In the genomic region with DNA sequence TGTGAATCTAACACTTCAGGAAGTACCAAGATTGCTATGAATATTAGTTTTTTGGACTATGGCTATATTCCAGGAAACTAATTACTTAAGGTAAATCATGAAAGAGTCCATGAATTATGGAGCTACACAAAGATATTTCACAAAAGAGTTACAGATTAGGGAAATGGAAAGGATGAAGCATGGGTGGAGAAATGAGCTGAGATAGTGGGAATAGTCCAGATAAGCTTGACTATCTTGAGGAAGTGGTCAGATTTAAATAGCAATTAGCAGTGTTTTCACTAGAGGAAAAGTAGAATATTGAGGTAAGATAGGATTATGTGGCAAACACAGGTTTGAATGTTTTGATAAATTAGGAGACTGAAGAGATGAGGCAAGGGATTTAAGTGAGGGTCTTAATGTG, we compare ENCODE assay signal across 18 cellular contexts. TPM values are rescaled to one million over a fixed set of nuclear protein-coding genes. Genes with fewer than 3 reads are reported as not detected.
A peak's percentile ranks its signal among the peaks of the same experiment; 100 is the strongest.
DNase-seq lines count a peak whose midpoint lies in the region; ATAC-seq, FAIRE-seq and TF ChIP-seq lines count a peak whose summit lies in the region.
"Had no signal": no experiment of that assay in that cellular context is flagged by ENCODE, and none has a peak within 500 bp of the region (broad histone marks: within the 10 kb centered on the region; RNA-seq: fewer than 3 reads in every experiment).

No MANE protein-coding gene starts in this region.

- TF ChIP-seq POLR2A in HCT116 (IDR thresholded peaks at IDR 0.05; ENCODE audit: borderline replicate concordance, extremely low read depth, insufficient read depth, insufficient read length): no peak

- no peak for ATAC-seq in HCT116
- no peak for ATAC-seq in pancreas
- no peak for ATAC-seq in foreskin keratinocyte
- ATAC-seq: body of pancreas had no signal

- TF ChIP-seq CTCF in HCT116 (IDR thresholded peaks at IDR 0.05 in 2 of 3, conservative IDR thresholded peaks at IDR 0.05 in 1 of 3; ENCODE audit: borderline replicate concordance in 1 of 3, insufficient read depth in 1 of 3, low read depth in 2 of 3, low read length in 2 of 3) (no peak), VCaP (conservative IDR thresholded peaks at IDR 0.05) (no peak), fibroblast of the aortic adventitia (IDR thresholded peaks at IDR 0.05; ENCODE audit: insufficient read depth, low read length) (no peak), pancreas (IDR thresholded peaks at IDR 0.05) (no peak), foreskin keratinocyte (conservative IDR thresholded peaks at IDR 0.05) (no peak)

- DNase-seq in HCT116 (ENCODE audit: low read depth, low spot score) (no peak), fibroblast of the aortic adventitia (ENCODE audit: low read depth) (peak; percentile 26), pancreas (no peak), NCI-H524 (lab: John Stamatoyannopoulos, UW) (no peak), posterior cingulate gyrus (no peak), foreskin keratinocyte (no peak)
- DNase-seq: activated CD4-positive, alpha-beta T cell treated with anti-CD3 and anti-CD28 coated beads, Interleukin-2, amount 50 U/mL, for 4 hours; activated naive CD4-positive, alpha-beta T cell treated with Interleukin-2 at 50 U/mL for 16 hours; dorsolateral prefrontal cortex; hippocampal formation; NCI-H2081; NCI-H69 had no signal

- RAD21 ChIA-PET in HCT116 (lab: Charles Lee; ENCODE audit: low non-redundant PET in 1 of 2, low total read pairs in 2 of 2, uncharacterized antibody in 2 of 2, unreplicated experiment in 2 of 2): no interaction called here

- H3K79me2 ChIP-seq in HCT116 (ENCODE audit: insufficient read depth, low read length): no peaks in the 10 kb centered on the region

- FAIRE-seq in pancreas (lab: Jason Lieb, UNC): no peak
- FAIRE-seq: TTC549 had no signal

- H3K27me3 ChIP-seq in HCT116 (ENCODE audit: insufficient read depth, low read length) (no peaks in the 10 kb centered on the region), skeletal muscle satellite cell (ENCODE audit: control insufficient read depth, insufficient read depth, low read length) (no peaks in the 10 kb centered on the region), pancreas (no peaks in the 10 kb centered on the region), foreskin keratinocyte (no peaks in the 10 kb centered on the region)
- H3K27me3 ChIP-seq: body of pancreas, esophagus muscularis mucosa, ovary had no signal

- H3K4me2 ChIP-seq in HCT116 (ENCODE audit: low read length): peak overlapping the region; percentile 45
- peak overlapping the region; percentile 16 for H3K4me2 ChIP-seq in skeletal muscle satellite cell (ENCODE audit: low read length)

- POLR2A ChIA-PET in HCT116 (lab: Charles Lee): no interaction called here

- no peak for TF ChIP-seq RAD21 in HCT116 (IDR thresholded peaks at IDR 0.05; ENCODE audit: low read depth)

- intact Hi-C loops in HCT116 (cut with micrococcal nuclease): no loop called here
- intact Hi-C loops in pancreas (cut with DNase I): no loop called here
- intact Hi-C loops in posterior cingulate gyrus (cut with DNase I): no loop called here

- no peaks in the 10 kb centered on the region for H3K36me3 ChIP-seq in HCT116 (ENCODE audit: control insufficient read depth in 1 of 2, insufficient read depth in 2 of 2, low read length in 2 of 2)
- H3K36me3 ChIP-seq in skeletal muscle satellite cell (ENCODE audit: insufficient read depth, low read length): no peaks in the 10 kb centered on the region
- no peaks in the 10 kb centered on the region for H3K36me3 ChIP-seq in pancreas
- H3K36me3 ChIP-seq: esophagus muscularis mucosa, ovary had no signal

- peak overlapping the region; percentile 42 for H2AFZ ChIP-seq in HCT116 (ENCODE audit: low read depth, low read length, poor library complexity, severe bottlenecking)

- no peaks in the 10 kb centered on the region for H3K9me3 ChIP-seq in HCT116 (ENCODE audit: control insufficient read depth in 1 of 2, insufficient read depth in 1 of 2, low read depth in 1 of 2, low read length in 2 of 2)
- H3K9me3 ChIP-seq in skeletal muscle satellite cell (replicated peaks; ENCODE audit: low read length): no peaks in the 10 kb centered on the region
- no peaks in the 10 kb centered on the region for H3K9me3 ChIP-seq in pancreas
- H3K9me3 ChIP-seq: body of pancreas, esophagus muscularis mucosa, ovary had no signal

- H3K27ac ChIP-seq in HCT116 (ENCODE audit: low read depth, low read length): no peak overlapping the region
- H3K27ac ChIP-seq in VCaP: peak overlapping the region; percentile 30; the same call in 1 of the 2 replicates
- H3K27ac ChIP-seq in pancreas: no peak overlapping the region
- no peak overlapping the region for H3K27ac ChIP-seq in foreskin keratinocyte
- H3K27ac ChIP-seq: body of pancreas, dorsolateral prefrontal cortex, ovary had no signal

- H3K4me1 ChIP-seq in HCT116 (ENCODE audit: control insufficient read depth in 1 of 2, insufficient read depth in 2 of 2, low read length in 2 of 2): peaks cover 0 to 13% of the 10 kb centered on the region in 2 experiments; a peak in 2 of 4 replicates
- peaks cover 27% of the 10 kb centered on the region for H3K4me1 ChIP-seq in skeletal muscle satellite cell (ENCODE audit: control insufficient read depth, insufficient read depth, low read length)
- no peaks in the 10 kb centered on the region for H3K4me1 ChIP-seq in pancreas
- peaks cover 4% of the 10 kb centered on the region for H3K4me1 ChIP-seq in foreskin keratinocyte
- H3K4me1 ChIP-seq: body of pancreas had no signal

- H3K9ac ChIP-seq in HCT116 (ENCODE audit: low read length) (peak overlapping the region; percentile 2; the same call in 1 of the 2 replicates), skeletal muscle satellite cell (ENCODE audit: low read depth, low read length) (peak overlapping the region; percentile 80)

- H3K4me3 ChIP-seq in HCT116 (replicated peaks in 1 of 2; ENCODE audit: low read depth in 1 of 2, low read length in 2 of 2) (no peak overlapping the region), fibroblast of the aortic adventitia (ENCODE audit: low read depth, low read length) (no peak overlapping the region), skeletal muscle satellite cell (ENCODE audit: low read length) (no peak overlapping the region), pancreas (no peak overlapping the region)
- H3K4me3 ChIP-seq: body of pancreas, dorsolateral prefrontal cortex, esophagus muscularis mucosa, ovary had no signal

- no peaks in the 10 kb centered on the region for H4K20me1 ChIP-seq in HCT116 (ENCODE audit: insufficient read depth)

- H3K9me2 ChIP-seq in HCT116 (ENCODE audit: insufficient read depth): no peaks in the 10 kb centered on the region

- CTCF ChIA-PET in HCT116 (lab: Charles Lee): no interaction called here

- BruUV-seq in HCT116 (replicated peaks; lab: Mats Ljungman, UMichigan): no TSS peak

TF ChIP-seq in HCT116, 20 proteins besides CTCF, POLR2A, EP300 and RAD21 (continues in another document):
- TF ChIP-seq EGR1 (IDR thresholded peaks at IDR 0.05; ENCODE audit: low read depth) (no peak), EZH2phosphoT487 (IDR thresholded peaks at IDR 0.05; ENCODE audit: borderline replicate concordance) (no peak), SRF (IDR thresholded peaks at IDR 0.05; ENCODE audit: low read depth) (no peak), ZFX (IDR thresholded peaks at IDR 0.05) (no peak), POLR2AphosphoS5 (IDR thresholded peaks at IDR 0.05; ENCODE audit: low read depth, low read length) (no peak), CBX3 (IDR thresholded peaks at IDR 0.05; ENCODE audit: low read depth) (no peak), SP1 (IDR thresholded peaks at IDR 0.05; ENCODE audit: low read depth) (no peak), SIN3A (IDR thresholded peaks at IDR 0.05; ENCODE audit: low read depth) (no peak), CEBPB (IDR thresholded peaks at IDR 0.05; ENCODE audit: low read depth) (no peak), JUND (IDR thresholded peaks at IDR 0.05) (no peak)
- TF ChIP-seq, protein P1, sequence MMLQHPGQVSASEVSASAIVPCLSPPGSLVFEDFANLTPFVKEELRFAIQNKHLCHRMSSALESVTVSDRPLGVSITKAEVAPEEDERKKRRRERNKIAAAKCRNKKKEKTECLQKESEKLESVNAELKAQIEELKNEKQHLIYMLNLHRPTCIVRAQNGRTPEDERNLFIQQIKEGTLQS (IDR thresholded peaks at IDR 0.05): no peak
- TF ChIP-seq, protein P2, sequence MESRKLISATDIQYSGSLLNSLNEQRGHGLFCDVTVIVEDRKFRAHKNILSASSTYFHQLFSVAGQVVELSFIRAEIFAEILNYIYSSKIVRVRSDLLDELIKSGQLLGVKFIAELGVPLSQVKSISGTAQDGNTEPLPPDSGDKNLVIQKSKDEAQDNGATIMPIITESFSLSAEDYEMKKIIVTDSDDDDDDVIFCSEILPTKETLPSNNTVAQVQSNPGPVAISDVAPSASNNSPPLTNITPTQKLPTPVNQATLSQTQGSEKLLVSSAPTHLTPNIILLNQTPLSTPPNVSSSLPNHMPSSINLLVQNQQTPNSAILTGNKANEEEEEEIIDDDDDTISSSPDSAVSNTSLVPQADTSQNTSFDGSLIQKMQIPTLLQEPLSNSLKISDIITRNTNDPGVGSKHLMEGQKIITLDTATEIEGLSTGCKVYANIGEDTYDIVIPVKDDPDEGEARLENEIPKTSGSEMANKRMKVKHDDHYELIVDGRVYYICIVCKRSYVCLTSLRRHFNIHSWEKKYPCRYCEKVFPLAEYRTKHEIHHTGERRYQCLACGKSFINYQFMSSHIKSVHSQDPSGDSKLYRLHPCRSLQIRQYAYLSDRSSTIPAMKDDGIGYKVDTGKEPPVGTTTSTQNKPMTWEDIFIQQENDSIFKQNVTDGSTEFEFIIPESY (IDR thresholded peaks at IDR 0.05; ENCODE audit: extremely low read depth, insufficient replicate concordance, low read length): no peak

RNA-seq across cellular contexts. Expression of a gene that starts 42.1 kb away (rescaled TPM):
- total RNA-seq in HCT116 (2021; ENCODE audit: unreplicated experiment): 15.4 TPM
- polyA plus RNA-seq in HCT116 (2012): 9.3 and 11.9 TPM in 2 replicates
- 41.1 and 47.1 TPM in 2 replicates for total RNA-seq in fibroblast of the aortic adventitia (ENCODE audit: low replicate concordance)
- 48.9 and 52.6 TPM in 2 replicates for total RNA-seq in skeletal muscle satellite cell (2012; rRNA removed)
- total RNA-seq in pancreas: 10 to 100 TPM in 3 of 6 donors, 1 to 10 TPM in 3; 6.2 to 12.4 (median 9.8) TPM
- 10 to 100 TPM in 1 of 2 donors, 1 to 10 TPM in 1; 5.9 to 19.1 TPM for polyA plus RNA-seq in pancreas
- 12.7 and 13.7 TPM in 2 replicates for total RNA-seq in foreskin keratinocyte
- polyA plus RNA-seq in foreskin keratinocyte: 9.9 and 12.2 TPM in 2 replicates
